8 cellular contexts compared by ENCODE assay signal in the genomic region with DNA sequence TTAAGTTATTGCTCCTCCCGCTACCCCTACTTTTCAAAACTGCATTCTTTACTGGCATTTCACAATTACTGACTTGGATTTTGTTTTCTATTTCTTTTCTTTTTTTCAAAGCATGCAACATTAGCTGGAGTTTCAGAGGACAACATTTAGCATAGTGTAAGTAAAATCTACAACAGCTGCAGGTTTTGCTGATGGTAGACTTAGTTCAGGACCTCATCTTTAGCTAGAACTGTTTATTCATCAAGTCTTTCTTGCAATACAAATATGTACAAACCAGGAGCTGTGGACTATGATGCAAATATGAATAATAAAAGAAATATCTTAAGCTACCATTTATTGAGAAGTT. TPM values are rescaled to one million over a fixed set of nuclear protein-coding genes. Genes with fewer than 3 reads are reported as not detected.
DNase-seq lines count a peak whose midpoint lies in the region; ATAC-seq, FAIRE-seq and TF ChIP-seq lines count a peak whose summit lies in the region.

No MANE protein-coding gene starts in this region.

- peaks cover 4% of the 10 kb centered on the region for H3K27me3 ChIP-seq in MG63
- peaks cover 13 to 28% of the 10 kb centered on the region in 2 experiments for H3K27me3 ChIP-seq in endothelial cell of umbilical vein (ENCODE audit: control insufficient read depth in 2 of 2, insufficient read depth in 2 of 2, low read length in 2 of 2)

- no peaks in the 10 kb centered on the region for H3K9me1 ChIP-seq in endothelial cell of umbilical vein (replicated peaks; ENCODE audit: control insufficient read depth, extremely low read depth, insufficient read depth, low read length)

- no peak for TF ChIP-seq CTCF in endothelial cell of umbilical vein (IDR thresholded peaks at IDR 0.05; ENCODE audit: extremely low read depth in 1 of 2, insufficient read depth in 1 of 2, low read depth in 1 of 2, low read length in 2 of 2)
- no peak for TF ChIP-seq CTCF in retinal pigment epithelial cell (conservative IDR thresholded peaks at IDR 0.05; ENCODE audit: low read depth, low read length)

- peak overlapping the region; percentile 83 for H3K4me2 ChIP-seq in endothelial cell of umbilical vein (ENCODE audit: insufficient read depth, low read length)

- dilution Hi-C loops in endothelial cell of umbilical vein (cut with MboI; ENCODE audit: extremely low pct_ligation_motif_present, low sequenced_read_pairs), result no loop called here

- H3K27ac ChIP-seq in endothelial cell of umbilical vein (ENCODE audit: insufficient read depth, low read depth, low read length), result no peak overlapping the region

- POLR2A ChIA-PET in endothelial cell of umbilical vein (lab: Charles Lee), result no interaction called here

- peak overlapping the region; percentile 95 for H3K4me3 ChIP-seq in MG63
- H3K4me3 ChIP-seq in endothelial cell of umbilical vein (replicated peaks in 1 of 3; ENCODE audit: insufficient read depth in 1 of 3, low read depth in 1 of 3, low read length in 3 of 3), result peak overlapping the region; percentile 57 to 74 (median 67)
- H3K4me3 ChIP-seq in retinal pigment epithelial cell (ENCODE audit: low read length), result peak overlapping the region; percentile 74

- FAIRE-seq in endothelial cell of umbilical vein (lab: Jason Lieb, UNC), result no peak

- DNase-seq in MG63 (no peak), endothelial cell of umbilical vein (ENCODE audit: low read depth, low spot score) (no peak), retinal pigment epithelial cell (ENCODE audit: low read depth) (no peak), NCI-H2171 (lab: John Stamatoyannopoulos, UW) (no peak), middle frontal gyrus (ENCODE audit: extremely low spot score, low spot score) (no peak), sciatic nerve (ENCODE audit: low spot score) (no peak)

- H2AFZ ChIP-seq in endothelial cell of umbilical vein (ENCODE audit: low read depth, low read length), result peak overlapping the region; percentile 74

- no peaks in the 10 kb centered on the region for H3K79me2 ChIP-seq in endothelial cell of umbilical vein (ENCODE audit: control insufficient read depth, insufficient read depth, low read length)

- no peaks in the 10 kb centered on the region for H4K20me1 ChIP-seq in endothelial cell of umbilical vein (replicated peaks; ENCODE audit: control insufficient read depth, extremely low read depth, insufficient read depth, low read length)

- ATAC-seq in GM18858 (IDR thresholded peaks at IDR 0.05; ENCODE audit: unreplicated experiment) (peak; percentile 7), sciatic nerve (no peak), HG02610 (IDR thresholded peaks at IDR 0.05; ENCODE audit: unreplicated experiment) (no peak)

- H3K9me3 ChIP-seq in MG63, result no peaks in the 10 kb centered on the region
- no peaks in the 10 kb centered on the region for H3K9me3 ChIP-seq in endothelial cell of umbilical vein (replicated peaks; ENCODE audit: control insufficient read depth, insufficient read depth, low read length)

- peaks cover 7% of the 10 kb centered on the region for H3K4me1 ChIP-seq in endothelial cell of umbilical vein (ENCODE audit: control insufficient read depth, extremely low read depth, insufficient read depth, low read length)

- CTCF ChIA-PET in endothelial cell of umbilical vein (lab: Charles Lee), result interaction anchor here (0.6 to 1.8 kb wide), 21 partner anchors 9 to 1095 kb away, joined by 3 to 22 read pairs (median 4); a partner anchor contains a TSS

- intact Hi-C loops in endothelial cell of umbilical vein (cut with micrococcal nuclease) (loop anchor here (1.0 to 5.0 kb wide), 2 partner anchors 196 to 1095 kb away; a partner anchor contains a TSS), sciatic nerve (cut with DNase I) (loop anchor here (5.0 kb wide), 1 partner anchor 341 kb away; no protein-coding TSS in a partner anchor)

- H3K36me3 ChIP-seq in MG63, result no peaks in the 10 kb centered on the region
- H3K36me3 ChIP-seq in endothelial cell of umbilical vein (ENCODE audit: control insufficient read depth in 2 of 2, extremely low read depth in 1 of 2, insufficient read depth in 2 of 2, low read length in 2 of 2), result no peaks in the 10 kb centered on the region

- no peak for TF ChIP-seq POLR2A in endothelial cell of umbilical vein (IDR thresholded peaks at IDR 0.05; ENCODE audit: low read depth, low read length)

- no TSS peak for BruUV-seq in endothelial cell of umbilical vein (replicated peaks; lab: Mats Ljungman, UMichigan)

- H3K9ac ChIP-seq in endothelial cell of umbilical vein (replicated peaks; ENCODE audit: extremely low read depth, insufficient read depth, low read length), result peak overlapping the region; percentile 65

TF ChIP-seq in endothelial cell of umbilical vein, 7 proteins besides CTCF, POLR2A, EP300 and RAD21:
- no peak for TF ChIP-seq FOS (IDR thresholded peaks at IDR 0.05; ENCODE audit: borderline replicate concordance, insufficient read depth, low read length)
- TF ChIP-seq, protein P1, sequence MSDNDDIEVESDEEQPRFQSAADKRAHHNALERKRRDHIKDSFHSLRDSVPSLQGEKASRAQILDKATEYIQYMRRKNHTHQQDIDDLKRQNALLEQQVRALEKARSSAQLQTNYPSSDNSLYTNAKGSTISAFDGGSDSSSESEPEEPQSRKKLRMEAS (IDR thresholded peaks at IDR 0.05; ENCODE audit: insufficient read depth, insufficient read length), result no peak
- no peak for TF ChIP-seq GATA2 (IDR thresholded peaks at IDR 0.05; ENCODE audit: insufficient read depth, insufficient read length, low read depth, low read length)
- no peak for TF ChIP-seq EZH2 (IDR thresholded peaks at IDR 0.05; ENCODE audit: borderline replicate concordance, low read depth, low read length, severe bottlenecking)
- TF ChIP-seq POLR2AphosphoS5 (IDR thresholded peaks at IDR 0.05; ENCODE audit: insufficient read depth, low read depth, low read length), result no peak
- no peak for TF ChIP-seq MYC (IDR thresholded peaks at IDR 0.05; ENCODE audit: low read depth, low read length)
- no peak for TF ChIP-seq JUN (IDR thresholded peaks at IDR 0.05; ENCODE audit: borderline replicate concordance, insufficient read depth, insufficient read length, low read depth)

RNA-seq across cellular contexts. Expression of a gene that starts 0.7 kb away (rescaled TPM):
- 3.9 and 4.2 TPM in 2 replicates for total RNA-seq in MG63 (2014; rRNA removed; shearing (Covaris generic); ENCODE audit: low replicate concordance)
- total RNA-seq in endothelial cell of umbilical vein (8.8 and 10.8 TPM in 2 replicates), sciatic nerve (17.0 TPM)
- polyA plus RNA-seq in endothelial cell of umbilical vein, result 0.56 and 0.79 TPM in 2 replicates
- 2.2 and 2.5 TPM in 2 replicates for polyA plus RNA-seq in endothelial cell of umbilical vein (2011; cell fraction: cytosol; rRNA removed)
- 8.2 and 9.8 TPM in 2 replicates for polyA plus RNA-seq in endothelial cell of umbilical vein (2011; cell fraction: nucleus; rRNA removed)
- polyA plus RNA-seq in endothelial cell of umbilical vein (2012), result 6.0 and 7.3 TPM in 2 replicates
- polyA minus RNA-seq in endothelial cell of umbilical vein, result 2.9 TPM in 2 replicates
- 1.2 TPM for polyA minus RNA-seq in endothelial cell of umbilical vein (2011; cell fraction: cytosol; rRNA and poly(A)+ RNA removed)
- polyA minus RNA-seq in endothelial cell of umbilical vein (2011; cell fraction: nucleus; rRNA and poly(A)+ RNA removed), result 7.4 and 9.8 TPM in 2 replicates
